In genomic region chr16:632486-633335, GRCh38 we compare ENCODE assay signal across 3 cellular contexts.
A peak's percentile ranks its signal among the peaks of the same experiment; 100 is the strongest.
TF ChIP-seq lines count a peak whose summit lies in the region.

No MANE protein-coding gene starts in this region.

TF ChIP-seq in HEK293, 187 proteins besides CTCF, POLR2A, EP300 and RAD21:
- TF ChIP-seq RBAK (tag by site-specific recombination; IDR thresholded peaks at IDR 0.05) (no peak), ZNF600 (tag by site-specific recombination; IDR thresholded peaks at IDR 0.05) (peak; percentile 75; the same call in 1 of the 2 replicates)

TF ChIP-seq in GM12878, 131 proteins besides CTCF, POLR2A, EP300 and RAD21:
- TF ChIP-seq BHLHE40 (IDR thresholded peaks at IDR 0.05; ENCODE audit: borderline replicate concordance in 1 of 2, low read depth in 2 of 2, low read length in 1 of 2) (no peak), ZBTB11 (CRISPR knock-in tag; IDR thresholded peaks at IDR 0.05) (no peak), RUNX3 (IDR thresholded peaks at IDR 0.05; ENCODE audit: low read length) (no peak), TAF1 (IDR thresholded peaks at IDR 0.05; ENCODE audit: borderline replicate concordance, low read depth, low read length) (no peak), TARDBP (IDR thresholded peaks at IDR 0.05; ENCODE audit: borderline replicate concordance) (no peak), HSF1 (IDR thresholded peaks at IDR 0.05; ENCODE audit: low read depth, low read length) (no peak), TBL1XR1 (IDR thresholded peaks at IDR 0.05; ENCODE audit: low read depth, low read length) (no peak), PML (IDR thresholded peaks at IDR 0.05; ENCODE audit: low read length) (no peak)

TF ChIP-seq in GM23338, 12 proteins besides CTCF, POLR2A, EP300 and RAD21:
- TF ChIP-seq NANOG (IDR thresholded peaks at IDR 0.05; ENCODE audit: borderline replicate concordance) (no peak), ZNF331 (CRISPR knock-in tag; IDR thresholded peaks at IDR 0.05; ENCODE audit: low read depth) (no peak), EZH2phosphoT487 (IDR thresholded peaks at IDR 0.05; ENCODE audit: unreplicated experiment) (no peak)
